ENCODE assay signal across 21 cellular contexts in genomic region chr10:94777886-94778458, GRCh38. TPM values are rescaled to one million over a fixed set of nuclear protein-coding genes. Genes with fewer than 3 reads are reported as not detected.
"Had no signal": no experiment of that assay in that cellular context is flagged by ENCODE, and none has a peak within 500 bp of the region (broad histone marks: within the 10 kb centered on the region; RNA-seq: fewer than 3 reads in every experiment).

No MANE protein-coding gene starts in this region.

- H3K4me3 Mint-ChIP-seq: activated CD8-positive, alpha-beta memory T cell treated with anti-CD3 and anti-CD28 coated beads, Interleukin-2, amount 10 ng/mL, durations not matched to agents 7 days and 5 days; activated naive CD4-positive, alpha-beta T cell treated with anti-CD3 and anti-CD28 coated beads, Interleukin-2, amount 50 U/mL, for 24 hours; activated T-cell treated with anti-CD3 and anti-CD28 coated beads, Interleukin-2, amount 50 U/mL, for 24 hours; activated T-helper 1 cell treated with anti-CD3 and anti-CD28 coated beads, Interleukin-12 subunit alpha, Interleukin-12 subunit beta, Interleukin-2, Interleukin-4 antibody, amounts not matched to agents 30 ng/mL and 10 ng/mL and 1 ng/mL, durations not matched to agents 14 hours and 24 hours and 36 hours had no signal

- H3K36me3 Mint-ChIP-seq: activated CD8-positive, alpha-beta memory T cell treated with anti-CD3 and anti-CD28 coated beads, Interleukin-2, amount 10 ng/mL, durations not matched to agents 7 days and 5 days; activated naive CD4-positive, alpha-beta T cell treated with anti-CD3 and anti-CD28 coated beads, Interleukin-2, amount 50 U/mL, for 24 hours had no signal

- H3K4me3 ChIP-seq: SK-N-MC had no signal

- H3K4me1 Mint-ChIP-seq: activated CD8-positive, alpha-beta memory T cell treated with anti-CD3 and anti-CD28 coated beads, Interleukin-2, amount 10 ng/mL, durations not matched to agents 7 days and 5 days; activated naive CD4-positive, alpha-beta T cell treated with anti-CD3 and anti-CD28 coated beads, Interleukin-2, amount 50 U/mL, for 24 hours had no signal

- H3K27me3 Mint-ChIP-seq: activated CD8-positive, alpha-beta memory T cell treated with anti-CD3 and anti-CD28 coated beads, Interleukin-2, amount 10 ng/mL, durations not matched to agents 7 days and 5 days; activated naive CD4-positive, alpha-beta T cell treated with anti-CD3 and anti-CD28 coated beads, Interleukin-2, amount 50 U/mL, for 24 hours; activated T-cell treated with anti-CD3 and anti-CD28 coated beads, Interleukin-2, amount 50 U/mL, for 24 hours had no signal

- DNase-seq: activated CD4-positive, alpha-beta T cell treated with anti-CD3 and anti-CD28 coated beads for 4 hours; activated CD4-positive, alpha-beta T cell treated with anti-CD3 and anti-CD28 coated beads, Interleukin-2, amount 50 U/mL, for 4 hours; activated CD8-positive, alpha-beta memory T cell treated with anti-CD3 and anti-CD28 coated beads, Interleukin-2, amount 10 ng/mL, durations not matched to agents 7 days and 5 days; activated effector memory CD4-positive, alpha-beta T cell treated with Interleukin-2 at 50 U/mL for 16 hours; activated naive CD4-positive, alpha-beta T cell; activated T-cell treated with anti-CD3 and anti-CD28 coated beads, Interleukin-2, amount 50 U/mL, for 24 hours; aorta; central memory CD4-positive, alpha-beta T cell; Kasumi-1; NCI-H1105 treated with DMSO at 0.1 percent for 48 hours; NCI-H1436 treated with DMSO at 0.1 percent for 48 hours; NCI-H187; NCI-H2081; NCI-H510A treated with DMSO at 0.1 percent for 48 hours; NCI-H774; T-helper 1 cell had no signal

- H3K9me3 Mint-ChIP-seq: activated naive CD4-positive, alpha-beta T cell treated with anti-CD3 and anti-CD28 coated beads, Interleukin-2, amount 50 U/mL, for 24 hours; activated T-cell treated with anti-CD3 and anti-CD28 coated beads, Interleukin-2, amount 50 U/mL, for 24 hours; activated T-helper 1 cell treated with anti-CD3 and anti-CD28 coated beads, Interleukin-12 subunit alpha, Interleukin-12 subunit beta, Interleukin-2, Interleukin-4 antibody, amounts not matched to agents 30 ng/mL and 10 ng/mL and 1 ng/mL, durations not matched to agents 14 hours and 24 hours and 36 hours had no signal

- H3K27ac Mint-ChIP-seq: activated CD8-positive, alpha-beta memory T cell treated with anti-CD3 and anti-CD28 coated beads, Interleukin-2, amount 10 ng/mL, durations not matched to agents 7 days and 5 days; activated naive CD4-positive, alpha-beta T cell treated with anti-CD3 and anti-CD28 coated beads, Interleukin-2, amount 50 U/mL, for 24 hours; activated T-cell treated with anti-CD3 and anti-CD28 coated beads, Interleukin-2, amount 50 U/mL, for 24 hours; activated T-helper 1 cell treated with anti-CD3 and anti-CD28 coated beads, Interleukin-12 subunit alpha, Interleukin-12 subunit beta, Interleukin-2, Interleukin-4 antibody, amounts not matched to agents 30 ng/mL and 10 ng/mL and 1 ng/mL, durations not matched to agents 14 hours and 24 hours and 36 hours had no signal

- H3K27ac ChIP-seq: SK-N-MC had no signal

RNA-seq across cellular contexts. Expression of gene CYP2C19, which starts 15.5 kb away (rescaled TPM):
- total RNA-seq: activated CD8-positive, alpha-beta memory T cell treated with anti-CD3 and anti-CD28 coated beads, Interleukin-2, amount 10 ng/mL, durations not matched to agents 7 days and 5 days; activated T-helper 1 cell treated with anti-CD3 and anti-CD28 coated beads, Interleukin-12 subunit alpha, Interleukin-12 subunit beta, Interleukin-2, Interleukin-4 antibody, amounts not matched to agents 30 ng/mL and 10 ng/mL and 1 ng/mL, durations not matched to agents 14 hours and 24 hours and 36 hours; aorta; OCI-LY7; T-helper 2 cell treated with Interferon-gamma antibody and Interleukin-4, amounts not matched to agents 100 ng/mL and 5 ng/mL, for 36 hours had no signal
